Comparison of ENCODE assay signal across 17 cellular contexts in genomic region chr17:42784361-42784760, GRCh38. TPM values are rescaled to one million over a fixed set of nuclear protein-coding genes. Genes with fewer than 3 reads are reported as not detected.
DNase-seq lines count a peak whose midpoint lies in the region; ATAC-seq, FAIRE-seq and TF ChIP-seq lines count a peak whose summit lies in the region.
"Had no signal": no experiment of that assay in that cellular context is flagged by ENCODE, and none has a peak within 500 bp of the region (broad histone marks: within the 10 kb centered on the region; RNA-seq: fewer than 3 reads in every experiment).

No MANE protein-coding gene starts in this region.

- H3K27ac ChIP-seq in PC-3 (ENCODE audit: low read length): peak overlapping the region; percentile 89; the same call in 1 of the 2 replicates
- H3K27ac ChIP-seq in kidney (ENCODE audit: low read depth in 2 of 2, low read length in 2 of 2): peak overlapping the region in 1 of 2 donors; percentile 67
- H3K27ac ChIP-seq: gastroesophageal sphincter, left ventricle myocardium inferior, sigmoid colon had no signal

- no peaks in the 10 kb centered on the region for H3K9me3 ChIP-seq in PC-3 (ENCODE audit: low read length)
- no peaks in the 10 kb centered on the region for H3K9me3 ChIP-seq in kidney (ENCODE audit: control insufficient read depth in 1 of 2, low read length in 2 of 2)
- H3K9me3 ChIP-seq in HAP-1: no peaks in the 10 kb centered on the region
- H3K9me3 ChIP-seq: gastroesophageal sphincter, left ventricle myocardium inferior, MG63, sigmoid colon had no signal

- no peak for FAIRE-seq in kidney (lab: Jason Lieb, UNC)

- H3K4me3 ChIP-seq in PC-3 (ENCODE audit: low read length): no peak overlapping the region
- H3K4me3 ChIP-seq in kidney (ENCODE audit: low read length in 2 of 2): peak overlapping the region in 1 of 2 donors; percentile 79
- no peak overlapping the region for H3K4me3 ChIP-seq in HAP-1
- H3K4me3 ChIP-seq: gastroesophageal sphincter, left ventricle myocardium inferior, MG63, sigmoid colon had no signal

- H3K27me3 ChIP-seq in PC-3 (ENCODE audit: low read length): no peaks in the 10 kb centered on the region
- H3K27me3 ChIP-seq in HAP-1 (ENCODE audit: low read depth): no peaks in the 10 kb centered on the region

- H3K36me3 ChIP-seq in PC-3 (ENCODE audit: low read depth, low read length) (peaks cover 37% of the 10 kb centered on the region), kidney (ENCODE audit: control insufficient read depth in 1 of 2, insufficient read depth in 2 of 2, low read length in 2 of 2) (peaks cover 0 to 8% of the 10 kb centered on the region in 2 donors), HAP-1 (replicated peaks) (peaks cover 7% of the 10 kb centered on the region)

- no peaks in the 10 kb centered on the region for H3F3A ChIP-seq in PC-3 (ENCODE audit: low read length, unreplicated experiment)

- in situ Hi-C loops in HAP-1 (cut with MboI; ENCODE audit: low sequenced_read_pairs): no loop called here

- no peak for TF ChIP-seq CTCF in PC-3 (conservative IDR thresholded peaks at IDR 0.05; ENCODE audit: low read depth, low read length)
- no peak for TF ChIP-seq CTCF in kidney (IDR thresholded peaks at IDR 0.05; ENCODE audit: borderline replicate concordance, extremely low read depth, insufficient read depth)

- H3K9me2 ChIP-seq in PC-3 (replicated peaks; ENCODE audit: low read length): no peaks in the 10 kb centered on the region

- peaks cover 54% of the 10 kb centered on the region for H3K79me2 ChIP-seq in PC-3 (ENCODE audit: low read length)

- no peaks in the 10 kb centered on the region for H4K20me1 ChIP-seq in PC-3 (ENCODE audit: low read length)

- no TSS peak for BruUV-seq in PC-3 (replicated peaks; lab: Mats Ljungman, UMichigan)

- H3K9ac ChIP-seq in PC-3 (ENCODE audit: low read length) (no peak overlapping the region), kidney (ENCODE audit: low read length in 2 of 2) (peak overlapping the region in 1 of 2 donors; percentile 58)

- no peak overlapping the region for H2AFZ ChIP-seq in PC-3 (ENCODE audit: low read length)

- H3K4me1 ChIP-seq in PC-3 (ENCODE audit: insufficient read depth, low read length): peaks cover 28% of the 10 kb centered on the region
- peaks cover 2 to 10% of the 10 kb centered on the region in 2 donors for H3K4me1 ChIP-seq in kidney (ENCODE audit: control insufficient read depth in 1 of 2, insufficient read depth in 1 of 2, low read depth in 1 of 2, low read length in 2 of 2)
- no peaks in the 10 kb centered on the region for H3K4me1 ChIP-seq in HAP-1

- peak; percentile 23 for DNase-seq in DMS53 treated with DMSO at 0.1 percent for 48 hours (lab: John Stamatoyannopoulos, UW; ENCODE audit: unreplicated experiment)
- DNase-seq in PC-3: no peak
- peak; percentile 67 for DNase-seq in kidney
- no peak for DNase-seq in HAP-1 (ENCODE audit: low spot score in 2 of 2)
- DNase-seq in islet precursor cell: no peak
- DNase-seq: activated CD4-positive, alpha-beta memory T cell treated with anti-CD3 and anti-CD28 coated beads for 36 hours; erythroblast; left ventricle myocardium inferior; MG63; NCI-H1930; NCI-H446; sigmoid colon; stimulated activated CD4-positive, alpha-beta T cell treated with anti-CD3 and anti-CD28 coated beads, Interleukin-2, amount 100 ng/mL, for 24 hours; T-helper 1 cell had no signal

- POLR2A ChIA-PET in PC-3 (lab: Charles Lee; ENCODE audit: unreplicated experiment): no interaction called here

- ATAC-seq in PC-3 (no peak), HG02938 (IDR thresholded peaks at IDR 0.05; ENCODE audit: unreplicated experiment) (no peak)
- ATAC-seq: gastroesophageal sphincter had no signal

- peak overlapping the region; percentile 93 for H3K4me2 ChIP-seq in PC-3 (ENCODE audit: low read length)

- CTCF ChIA-PET in PC-3 (lab: Charles Lee): no interaction called here

- intact Hi-C loops in PC-3 (cut with micrococcal nuclease): loop anchor here (5.0 kb wide), 1 partner anchor 38 kb away; the partner anchor contains the start of gene BECN1
- intact Hi-C loops in kidney (cut with DNase I): no loop called here

RNA-seq across cellular contexts. Expression of gene WNK4, which starts 4.0 kb away (rescaled TPM):
- total RNA-seq in PC-3 (2014; rRNA removed) (13.0 and 17.4 TPM in 2 replicates), kidney (14.9 TPM)
- polyA plus RNA-seq in kidney (ENCODE audit: insufficient read depth, low read depth, low replicate concordance): 26.4 TPM
- total RNA-seq: left ventricle myocardium inferior had no signal

RNA-seq across cellular contexts. Expression of gene VPS25, which starts 11.1 kb away (rescaled TPM):
- total RNA-seq in PC-3 (2014; rRNA removed) (56.7 and 62.0 TPM in 2 replicates), kidney (85.2 TPM)
- polyA plus RNA-seq in kidney (ENCODE audit: insufficient read depth, low read depth, low replicate concordance): 112 TPM

RNA-seq across cellular contexts. Expression of gene COA3, which starts 14.1 kb away (rescaled TPM):
- 44.6 and 49.6 TPM in 2 replicates for total RNA-seq in PC-3 (2014; rRNA removed)
- 144 TPM for total RNA-seq in kidney
- polyA plus RNA-seq in kidney (ENCODE audit: insufficient read depth, low read depth, low replicate concordance): 656 TPM

RNA-seq across cellular contexts. Expression of gene CNTD1, which starts 14.3 kb away (rescaled TPM):
- total RNA-seq in PC-3 (2014; rRNA removed) (not detected in 2 replicates), kidney (0.60 TPM)
- 0.95 TPM for polyA plus RNA-seq in kidney (ENCODE audit: insufficient read depth, low read depth, low replicate concordance)
- total RNA-seq: activated CD4-positive, alpha-beta memory T cell treated with anti-CD3 and anti-CD28 coated beads for 36 hours; activated T-cell treated with anti-CD3 and anti-CD28 coated beads, Interleukin-2, amount 50 U/mL, for 4 hours; left ventricle myocardium inferior had no signal

RNA-seq across cellular contexts. Expression of gene RAMP2, which starts 23.3 kb away (rescaled TPM):
- total RNA-seq in PC-3 (2014; rRNA removed) (not detected in 2 replicates), kidney (55.7 TPM)
- 134 TPM for polyA plus RNA-seq in kidney (ENCODE audit: insufficient read depth, low read depth, low replicate concordance)
- total RNA-seq: activated CD4-positive, alpha-beta memory T cell treated with anti-CD3 and anti-CD28 coated beads for 36 hours; activated T-cell treated with anti-CD3 and anti-CD28 coated beads, Interleukin-2, amount 50 U/mL, for 4 hours had no signal

Comparison
In these comparisons a context has a peak if more than half of its experiments do, and no peak if none do; other contexts are left out.
1. DNase-seq: peak in DMS53 treated with DMSO at 0.1 percent for 48 hours (single experiment) and kidney (single experiment); none in PC-3 (single experiment), HAP-1 (0 of 2) and islet precursor cell (single experiment).